Comparison of ENCODE assay signal across 1 cellular context in genomic region chr18:9575558-9575957, GRCh38.
A peak's percentile ranks its signal among the peaks of the same experiment; 100 is the strongest.
TF ChIP-seq lines count a peak whose summit lies in the region.

No MANE protein-coding gene starts in this region.

TF ChIP-seq in K562, 482 proteins besides CTCF, POLR2A, EP300 and RAD21 (continued from another document and continues in another):
- TF ChIP-seq, protein P1, sequence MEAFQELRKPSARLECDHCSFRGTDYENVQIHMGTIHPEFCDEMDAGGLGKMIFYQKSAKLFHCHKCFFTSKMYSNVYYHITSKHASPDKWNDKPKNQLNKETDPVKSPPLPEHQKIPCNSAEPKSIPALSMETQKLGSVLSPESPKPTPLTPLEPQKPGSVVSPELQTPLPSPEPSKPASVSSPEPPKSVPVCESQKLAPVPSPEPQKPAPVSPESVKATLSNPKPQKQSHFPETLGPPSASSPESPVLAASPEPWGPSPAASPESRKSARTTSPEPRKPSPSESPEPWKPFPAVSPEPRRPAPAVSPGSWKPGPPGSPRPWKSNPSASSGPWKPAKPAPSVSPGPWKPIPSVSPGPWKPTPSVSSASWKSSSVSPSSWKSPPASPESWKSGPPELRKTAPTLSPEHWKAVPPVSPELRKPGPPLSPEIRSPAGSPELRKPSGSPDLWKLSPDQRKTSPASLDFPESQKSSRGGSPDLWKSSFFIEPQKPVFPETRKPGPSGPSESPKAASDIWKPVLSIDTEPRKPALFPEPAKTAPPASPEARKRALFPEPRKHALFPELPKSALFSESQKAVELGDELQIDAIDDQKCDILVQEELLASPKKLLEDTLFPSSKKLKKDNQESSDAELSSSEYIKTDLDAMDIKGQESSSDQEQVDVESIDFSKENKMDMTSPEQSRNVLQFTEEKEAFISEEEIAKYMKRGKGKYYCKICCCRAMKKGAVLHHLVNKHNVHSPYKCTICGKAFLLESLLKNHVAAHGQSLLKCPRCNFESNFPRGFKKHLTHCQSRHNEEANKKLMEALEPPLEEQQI (IDR thresholded peaks at IDR 0.05): 0 out of 2 replicates have a peak, but pooled peaks have one; percentile 30
- no peak for TF ChIP-seq ETV5 (CRISPR knock-in tag; IDR thresholded peaks at IDR 0.05; ENCODE audit: low read depth)
- no peak for TF ChIP-seq E4F1 (CRISPR knock-in tag; IDR thresholded peaks at IDR 0.05; ENCODE audit: borderline replicate concordance)
- TF ChIP-seq HMGN3 (IDR thresholded peaks at IDR 0.05; ENCODE audit: borderline replicate concordance, extremely low read depth, insufficient read length, low read depth, low read length): no peak
- TF ChIP-seq SMAD3 (CRISPR knock-in tag; conservative IDR thresholded peaks at IDR 0.05): no peak
- no peak for TF ChIP-seq MAZ (CRISPR knock-in tag; conservative IDR thresholded peaks at IDR 0.05 in 1 of 2, IDR thresholded peaks at IDR 0.05 in 1 of 2)
- no peak for TF ChIP-seq KDM1A (IDR thresholded peaks at IDR 0.05)
- no peak for TF ChIP-seq MXD1 (CRISPR knock-in tag; IDR thresholded peaks at IDR 0.05; ENCODE audit: borderline replicate concordance, poor library complexity, severe bottlenecking)
- TF ChIP-seq POLR3G (IDR thresholded peaks at IDR 0.05; ENCODE audit: extremely low read depth, insufficient read length, insufficient replicate concordance): no peak
- no peak for TF ChIP-seq ZNF274 (IDR thresholded peaks at IDR 0.05; ENCODE audit: borderline replicate concordance, low read depth, low read length)
- no peak for TF ChIP-seq NR2F6 (CRISPR knock-in tag; IDR thresholded peaks at IDR 0.05)
- TF ChIP-seq, protein P2, sequence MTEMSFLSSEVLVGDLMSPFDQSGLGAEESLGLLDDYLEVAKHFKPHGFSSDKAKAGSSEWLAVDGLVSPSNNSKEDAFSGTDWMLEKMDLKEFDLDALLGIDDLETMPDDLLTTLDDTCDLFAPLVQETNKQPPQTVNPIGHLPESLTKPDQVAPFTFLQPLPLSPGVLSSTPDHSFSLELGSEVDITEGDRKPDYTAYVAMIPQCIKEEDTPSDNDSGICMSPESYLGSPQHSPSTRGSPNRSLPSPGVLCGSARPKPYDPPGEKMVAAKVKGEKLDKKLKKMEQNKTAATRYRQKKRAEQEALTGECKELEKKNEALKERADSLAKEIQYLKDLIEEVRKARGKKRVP (CRISPR knock-in tag; IDR thresholded peaks at IDR 0.05): no peak
- TF ChIP-seq ZFP30 (CRISPR knock-in tag; IDR thresholded peaks at IDR 0.05; ENCODE audit: borderline replicate concordance): no peak
- TF ChIP-seq SAFB2 (IDR thresholded peaks at IDR 0.05; ENCODE audit: borderline replicate concordance, low read depth, low read length, severe bottlenecking): no peak
- peak; percentile 70; the same call in 1 of the 2 replicates for TF ChIP-seq CREM (IDR thresholded peaks at IDR 0.05; ENCODE audit: low read depth)
- no peak for TF ChIP-seq ZNF699 (CRISPR knock-in tag; IDR thresholded peaks at IDR 0.05; ENCODE audit: insufficient replicate concordance)
- TF ChIP-seq ZNF217 (CRISPR knock-in tag; IDR thresholded peaks at IDR 0.05): no peak
- no peak for TF ChIP-seq CUX1 (CRISPR knock-in tag; IDR thresholded peaks at IDR 0.05)
- TF ChIP-seq TBP (optimal IDR thresholded peaks at IDR 0.05; ENCODE audit: low read depth, low read length): no peak
- TF ChIP-seq THRB (CRISPR knock-in tag; conservative IDR thresholded peaks at IDR 0.05): no peak
- TF ChIP-seq YBX1 (IDR thresholded peaks at IDR 0.05): no peak
- TF ChIP-seq ESRRB (CRISPR knock-in tag; IDR thresholded peaks at IDR 0.05; ENCODE audit: borderline replicate concordance): no peak
- no peak for TF ChIP-seq HLTF (IDR thresholded peaks at IDR 0.05)
- TF ChIP-seq BCOR (IDR thresholded peaks at IDR 0.05): no peak; the same call in 1 of the 2 replicates
- no peak for TF ChIP-seq GATA2 (CRISPR knock-in tag; IDR thresholded peaks at IDR 0.05)
- TF ChIP-seq, protein P3, sequence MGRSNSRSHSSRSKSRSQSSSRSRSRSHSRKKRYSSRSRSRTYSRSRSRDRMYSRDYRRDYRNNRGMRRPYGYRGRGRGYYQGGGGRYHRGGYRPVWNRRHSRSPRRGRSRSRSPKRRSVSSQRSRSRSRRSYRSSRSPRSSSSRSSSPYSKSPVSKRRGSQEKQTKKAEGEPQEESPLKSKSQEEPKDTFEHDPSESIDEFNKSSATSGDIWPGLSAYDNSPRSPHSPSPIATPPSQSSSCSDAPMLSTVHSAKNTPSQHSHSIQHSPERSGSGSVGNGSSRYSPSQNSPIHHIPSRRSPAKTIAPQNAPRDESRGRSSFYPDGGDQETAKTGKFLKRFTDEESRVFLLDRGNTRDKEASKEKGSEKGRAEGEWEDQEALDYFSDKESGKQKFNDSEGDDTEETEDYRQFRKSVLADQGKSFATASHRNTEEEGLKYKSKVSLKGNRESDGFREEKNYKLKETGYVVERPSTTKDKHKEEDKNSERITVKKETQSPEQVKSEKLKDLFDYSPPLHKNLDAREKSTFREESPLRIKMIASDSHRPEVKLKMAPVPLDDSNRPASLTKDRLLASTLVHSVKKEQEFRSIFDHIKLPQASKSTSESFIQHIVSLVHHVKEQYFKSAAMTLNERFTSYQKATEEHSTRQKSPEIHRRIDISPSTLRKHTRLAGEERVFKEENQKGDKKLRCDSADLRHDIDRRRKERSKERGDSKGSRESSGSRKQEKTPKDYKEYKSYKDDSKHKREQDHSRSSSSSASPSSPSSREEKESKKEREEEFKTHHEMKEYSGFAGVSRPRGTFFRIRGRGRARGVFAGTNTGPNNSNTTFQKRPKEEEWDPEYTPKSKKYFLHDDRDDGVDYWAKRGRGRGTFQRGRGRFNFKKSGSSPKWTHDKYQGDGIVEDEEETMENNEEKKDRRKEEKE (IDR thresholded peaks at IDR 0.05; ENCODE audit: borderline replicate concordance in 1 of 2, control insufficient read depth in 1 of 2, low read depth in 2 of 2, low read length in 1 of 2): no peak
- no peak for TF ChIP-seq CBFB (CRISPR knock-in tag; IDR thresholded peaks at IDR 0.05)
- no peak for TF ChIP-seq SNRNP70 (optimal IDR thresholded peaks at IDR 0.05; ENCODE audit: low read depth, low read length)
- no peak for TF ChIP-seq MTA2 (IDR thresholded peaks at IDR 0.05; ENCODE audit: low read depth)
- no peak for TF ChIP-seq BMI1 (IDR thresholded peaks at IDR 0.05; ENCODE audit: low read length)
- no peak for TF ChIP-seq TOE1 (IDR thresholded peaks at IDR 0.05; ENCODE audit: borderline replicate concordance)
- TF ChIP-seq TOE1 (CRISPR knock-in tag; IDR thresholded peaks at IDR 0.05; ENCODE audit: borderline replicate concordance, low read depth): no peak
- TF ChIP-seq DPF2 (IDR thresholded peaks at IDR 0.05): peak; percentile 48; the same call in 1 of the 2 replicates
- TF ChIP-seq, protein P4, sequence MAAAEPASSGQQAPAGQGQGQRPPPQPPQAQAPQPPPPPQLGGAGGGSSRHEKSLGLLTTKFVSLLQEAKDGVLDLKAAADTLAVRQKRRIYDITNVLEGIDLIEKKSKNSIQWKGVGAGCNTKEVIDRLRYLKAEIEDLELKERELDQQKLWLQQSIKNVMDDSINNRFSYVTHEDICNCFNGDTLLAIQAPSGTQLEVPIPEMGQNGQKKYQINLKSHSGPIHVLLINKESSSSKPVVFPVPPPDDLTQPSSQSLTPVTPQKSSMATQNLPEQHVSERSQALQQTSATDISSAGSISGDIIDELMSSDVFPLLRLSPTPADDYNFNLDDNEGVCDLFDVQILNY (CRISPR knock-in tag; IDR thresholded peaks at IDR 0.05): no peak
- TF ChIP-seq NELFE (IDR thresholded peaks at IDR 0.05; ENCODE audit: insufficient read depth, insufficient read length): no peak
- TF ChIP-seq CBX8 (IDR thresholded peaks at IDR 0.05; ENCODE audit: borderline replicate concordance, extremely low read depth, low read depth, low read length, poor library complexity, severe bottlenecking): no peak
- peak in 1 of 2 experiments; percentile 82; a peak in 2 of 3 replicates for TF ChIP-seq CBX3 (IDR thresholded peaks at IDR 0.05; ENCODE audit: borderline replicate concordance in 1 of 2, low read length in 2 of 2)
- TF ChIP-seq ZNF280B (CRISPR knock-in tag; IDR thresholded peaks at IDR 0.05): no peak
- TF ChIP-seq ZNF384 (IDR thresholded peaks at IDR 0.05; ENCODE audit: low read depth, low read length): 0 out of 2 replicates have a peak, but pooled peaks have one; percentile 15
- no peak for TF ChIP-seq CAMTA2 (CRISPR knock-in tag; conservative IDR thresholded peaks at IDR 0.05)
- TF ChIP-seq RFX1 (IDR thresholded peaks at IDR 0.05): no peak
